8 cellular contexts compared by ENCODE assay signal in genomic region chr18:41391616-41392610, GRCh38.
DNase-seq lines count a peak whose midpoint lies in the region; ATAC-seq and TF ChIP-seq lines count a peak whose summit lies in the region.

No MANE protein-coding gene starts in this region.

- peak; percentile 69 for DNase-seq in DMS53 treated with DMSO at 0.1 percent for 48 hours (lab: John Stamatoyannopoulos, UW; ENCODE audit: unreplicated experiment)
- peak; percentile 79 for DNase-seq in NCI-H2227 treated with DMSO at 0.1 percent for 48 hours (lab: John Stamatoyannopoulos, UW)
- DNase-seq in astrocyte of the spinal cord (ENCODE audit: low read depth, low spot score), result peak; percentile 75
- peak; percentile 77 for DNase-seq in iris pigment epithelial cell (ENCODE audit: low read depth)
- DNase-seq in thyroid gland, result peak; percentile 36 to 40
- no peak for DNase-seq in mesenteric fat pad (ENCODE audit: low spot score)

- H3K27ac ChIP-seq in thyroid gland, result no peak overlapping the region

- no peaks in the 10 kb centered on the region for H3K4me1 ChIP-seq in thyroid gland

- 13 to 14% methylated on average over 12 of the region's 12 CpGs for WGBS in thyroid gland, 2 donors

- peak; percentile 75 for TF ChIP-seq CTCF in astrocyte of the spinal cord (IDR thresholded peaks at IDR 0.05; ENCODE audit: low read depth, low read length)
- TF ChIP-seq CTCF in thyroid gland (IDR thresholded peaks at IDR 0.05), result peak in 3 of 6 experiments; percentile 52 to 66 (median 64)

- TF ChIP-seq POLR2A in thyroid gland (IDR thresholded peaks at IDR 0.05), result no peak

- no peaks in the 10 kb centered on the region for H3K9me3 ChIP-seq in thyroid gland

- H3K4me3 ChIP-seq in astrocyte of the spinal cord (ENCODE audit: low read depth, low read length), result peak overlapping the region; percentile 47
- H3K4me3 ChIP-seq in thyroid gland (replicated peaks in 1 of 3), result no peak overlapping the region

- no peaks in the 10 kb centered on the region for H3K36me3 ChIP-seq in thyroid gland

- no peaks in the 10 kb centered on the region for H3K27me3 ChIP-seq in thyroid gland

- intact Hi-C loops in thyroid gland (cut with DNase I), result no loop called here

- in situ Hi-C loops in astrocyte of the spinal cord (cut with HindIII; ENCODE audit: low sequenced_read_pairs), result no loop called here

- ATAC-seq in HG02981 (IDR thresholded peaks at IDR 0.05; ENCODE audit: unreplicated experiment) (peak; percentile 54), HG03039 (IDR thresholded peaks at IDR 0.05; ENCODE audit: unreplicated experiment) (no peak)
